ENCODE assay signal across 1 cellular context in genomic region chr4:105896461-105896939, GRCh38.
TF ChIP-seq lines count a peak whose summit lies in the region.

No MANE protein-coding gene starts in this region.

TF ChIP-seq in HCT116, 20 proteins besides CTCF, POLR2A, EP300 and RAD21 (continued from another document):
- TF ChIP-seq TCF7L2 (IDR thresholded peaks at IDR 0.05; ENCODE audit: borderline replicate concordance, extremely low read depth, insufficient read depth, insufficient read length) (no peak), POLR2AphosphoS5 (IDR thresholded peaks at IDR 0.05; ENCODE audit: low read depth, low read length) (no peak)
TF ChIP-seq in HCT116: peak in this region for 0.
